ENCODE assay signal across 20 cellular contexts in genomic region chr18:53093650-53094049, GRCh38.
"Had no signal": no experiment of that assay in that cellular context is flagged by ENCODE, and none has a peak within 500 bp of the region (broad histone marks: within the 10 kb centered on the region; RNA-seq: fewer than 3 reads in every experiment).

No MANE protein-coding gene starts in this region.

- H3K36me3 ChIP-seq: heart left ventricle, ovary, right lobe of liver, tibial artery, upper lobe of left lung, vagina had no signal

- H3K27ac Mint-ChIP-seq: naive thymus-derived CD4-positive, alpha-beta T cell; progenitor cell of endocrine pancreas; stimulated activated effector memory CD8-positive, alpha-beta T cell treated with anti-CD3 and anti-CD28 coated beads, Interleukin-12 subunit alpha, Interleukin-12 subunit beta, amount 100 ng/mL, for 72 hours; stimulated activated naive CD8-positive, alpha-beta T cell treated with anti-CD3 and anti-CD28 coated beads, Interleukin-15, Interleukin-2, amounts not matched to agents 100 ng/mL and 50 ng/mL, for 24 hours had no signal

- H3K4me3 ChIP-seq: dorsolateral prefrontal cortex, heart left ventricle, ovary, right lobe of liver, tibial artery, upper lobe of left lung, vagina had no signal

- H3K27ac ChIP-seq: dorsolateral prefrontal cortex, heart left ventricle, ovary, right lobe of liver, tibial artery, upper lobe of left lung, vagina had no signal

- DNase-seq: cortex of kidney; dorsolateral prefrontal cortex; effector CD8-positive, alpha-beta T cell; heart left ventricle; hippocampal formation; left colon; mesendoderm; naive thymus-derived CD4-positive, alpha-beta T cell; ovary; right lobe of liver; stimulated activated CD4-positive, alpha-beta T cell treated with anti-CD3 and anti-CD28 coated beads, Interleukin-4, amount 100 ng/mL, for 1 hour; stimulated activated CD8-positive, alpha-beta memory T cell treated with anti-CD3 and anti-CD28 coated beads, Interleukin-4, amount 100 ng/mL, for 48 hours; tibial artery; upper lobe of left lung had no signal

- H3K36me3 Mint-ChIP-seq: naive thymus-derived CD4-positive, alpha-beta T cell; stimulated activated effector memory CD8-positive, alpha-beta T cell treated with anti-CD3 and anti-CD28 coated beads, Interleukin-12 subunit alpha, Interleukin-12 subunit beta, amount 100 ng/mL, for 72 hours had no signal

- H3K4me3 Mint-ChIP-seq: naive thymus-derived CD4-positive, alpha-beta T cell; neural crest cell; stimulated activated effector memory CD8-positive, alpha-beta T cell treated with anti-CD3 and anti-CD28 coated beads, Interleukin-12 subunit alpha, Interleukin-12 subunit beta, amount 100 ng/mL, for 72 hours; stimulated activated naive CD8-positive, alpha-beta T cell treated with anti-CD3 and anti-CD28 coated beads, Interleukin-15, Interleukin-2, amounts not matched to agents 100 ng/mL and 50 ng/mL, for 24 hours had no signal

- H3K4me1 ChIP-seq: heart left ventricle, right lobe of liver, tibial artery, upper lobe of left lung, vagina had no signal

- ATAC-seq: esophagus mucosa; heart left ventricle; left colon; naive thymus-derived CD4-positive, alpha-beta T cell; right lobe of liver; stimulated activated effector memory CD8-positive, alpha-beta T cell treated with anti-CD3 and anti-CD28 coated beads, Interleukin-12 subunit alpha, Interleukin-12 subunit beta, amount 100 ng/mL, for 72 hours had no signal

- H3K27me3 ChIP-seq: dorsolateral prefrontal cortex, heart left ventricle, ovary, right lobe of liver, tibial artery, upper lobe of left lung, vagina had no signal

- H3K9me3 Mint-ChIP-seq: neural crest cell had no signal

- H3K9me3 ChIP-seq: heart left ventricle, ovary, right lobe of liver, tibial artery, upper lobe of left lung, vagina had no signal

- H3K27me3 Mint-ChIP-seq: naive thymus-derived CD4-positive, alpha-beta T cell; progenitor cell of endocrine pancreas; stimulated activated naive CD8-positive, alpha-beta T cell treated with anti-CD3 and anti-CD28 coated beads, Interleukin-15, Interleukin-2, amounts not matched to agents 100 ng/mL and 50 ng/mL, for 24 hours had no signal

- H3K4me1 Mint-ChIP-seq: naive thymus-derived CD4-positive, alpha-beta T cell; stimulated activated effector memory CD8-positive, alpha-beta T cell treated with anti-CD3 and anti-CD28 coated beads, Interleukin-12 subunit alpha, Interleukin-12 subunit beta, amount 100 ng/mL, for 72 hours had no signal
